In the genomic region with DNA sequence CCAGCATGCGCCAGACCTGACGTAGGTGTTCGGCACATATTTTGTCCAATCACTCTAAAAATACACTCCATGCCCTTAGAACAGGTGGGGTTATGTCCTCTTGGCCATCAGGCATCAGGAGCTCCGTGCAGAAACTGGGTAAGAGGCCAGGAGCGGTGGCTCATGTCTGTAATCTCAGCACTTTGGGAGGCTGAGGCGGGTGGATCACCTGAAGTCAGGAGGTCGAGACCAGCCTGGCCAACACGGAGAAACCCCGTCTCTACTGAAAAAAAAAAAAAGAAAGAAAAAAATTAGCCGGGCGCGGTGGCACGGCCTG, we compare ENCODE assay signal across 1 cellular context.
TF ChIP-seq lines count a peak whose summit lies in the region.

No MANE protein-coding gene starts in this region.

TF ChIP-seq in HepG2, 621 proteins besides CTCF, POLR2A, EP300 and RAD21:
- TF ChIP-seq AGO2 (optimal IDR thresholded peaks at IDR 0.05; ENCODE audit: low read depth, low read length) = peak; percentile 1
